In the genomic region with DNA sequence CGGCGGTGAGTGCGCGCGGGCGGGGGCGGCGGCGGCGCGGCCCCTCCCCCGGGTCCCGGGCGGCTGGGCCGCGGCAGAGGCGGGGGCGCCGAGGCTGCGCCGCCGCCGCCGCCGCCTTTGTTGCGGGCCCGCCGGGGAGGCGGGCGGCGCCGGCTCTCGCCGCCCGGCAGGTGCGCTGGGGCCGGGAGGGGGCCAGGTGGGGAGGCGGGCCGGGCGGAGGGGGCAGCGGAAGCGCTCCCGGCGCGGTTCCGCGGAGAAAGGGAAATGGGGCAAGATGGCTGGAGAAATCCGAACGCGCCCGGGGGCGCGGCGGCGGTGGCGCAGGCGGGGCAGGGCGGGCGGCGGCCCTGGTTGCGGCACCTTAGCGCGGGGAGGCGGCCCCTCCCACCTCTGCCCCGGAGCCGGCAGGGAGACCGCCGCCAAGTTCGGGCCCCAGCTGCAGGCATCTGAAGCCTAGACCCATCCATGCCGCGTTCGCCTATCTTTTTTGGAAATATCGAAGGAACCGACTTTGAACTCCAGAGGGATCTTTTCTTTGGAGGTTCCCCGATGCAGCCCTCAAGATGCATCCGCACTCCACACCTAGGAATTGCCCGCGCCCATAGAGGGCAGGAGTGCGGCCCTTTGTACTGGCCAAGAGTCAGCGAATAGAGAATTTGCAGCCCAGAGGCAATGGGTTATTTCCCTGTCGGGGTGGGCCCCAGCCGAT, we compare ENCODE assay signal across 7 cellular contexts. TPM values are rescaled to one million over a fixed set of nuclear protein-coding genes. Genes with fewer than 3 reads are reported as not detected.
DNase-seq lines count a peak whose midpoint lies in the region; FAIRE-seq and TF ChIP-seq lines count a peak whose summit lies in the region.

No MANE protein-coding gene starts in this region.

- no peak for TF ChIP-seq POLR2A in GM12892 (IDR thresholded peaks at IDR 0.05; ENCODE audit: low read depth, low read length)

- POLR2A ChIA-PET in HEK293T (lab: Yijun Ruan, JAX) = interaction anchor here (1.0 to 1.6 kb wide), 16 partner anchors 9 to 381 kb away, joined by 3 to 11 read pairs (median 4); partner anchors contain the start of genes POU2F1 and TADA1

- H3K4me3 ChIP-seq in bronchial epithelial cell (ENCODE audit: low read depth, low read length) = peak overlapping the region; percentile 56

- CTCF ChIA-PET in HEK293T (lab: Yijun Ruan, JAX) = no interaction called here

- peak overlapping the region; percentile 88 for H3K27ac ChIP-seq in VCaP

- TF ChIP-seq CTCF in VCaP (conservative IDR thresholded peaks at IDR 0.05) (peak; percentile 53), bronchial epithelial cell (IDR thresholded peaks at IDR 0.05; ENCODE audit: insufficient read depth, low read length, severe bottlenecking) (peak; percentile 20)

- H3K27me3 ChIP-seq in bronchial epithelial cell (ENCODE audit: control insufficient read depth, insufficient read depth, low read length) = no peaks in the 10 kb centered on the region

- no peak for FAIRE-seq in GM12892 (lab: Jason Lieb, UNC)
- FAIRE-seq in bronchial epithelial cell (lab: Jason Lieb, UNC) = no peak

- peaks cover 23% of the 10 kb centered on the region for H3K36me3 ChIP-seq in bronchial epithelial cell (ENCODE audit: control insufficient read depth, insufficient read depth, low read length)

- DNase-seq in GM12892 (ENCODE audit: insufficient read length) (peak; percentile 39), HEK293T (ENCODE audit: extremely low spot score) (peak; percentile 69), MV-4-11 (lab: John Stamatoyannopoulos, UW) (peak; percentile 12), bronchial epithelial cell (ENCODE audit: low read depth) (peak; percentile 26), kidney glomerular epithelial cell (lab: John Stamatoyannopoulos, UW) (peak; percentile 25)
- peak; percentile 19 to 27 for DNase-seq in stimulated activated CD4-positive, alpha-beta T cell treated with anti-CD3 and anti-CD28 coated beads, Interleukin-1b, Interleukin-23, amount 100 ng/mL, for 1 hour (ENCODE audit: low read depth in 2 of 2)

TF ChIP-seq in HEK293T, 16 proteins besides CTCF, POLR2A, EP300 and RAD21:
- TF ChIP-seq, protein P1, sequence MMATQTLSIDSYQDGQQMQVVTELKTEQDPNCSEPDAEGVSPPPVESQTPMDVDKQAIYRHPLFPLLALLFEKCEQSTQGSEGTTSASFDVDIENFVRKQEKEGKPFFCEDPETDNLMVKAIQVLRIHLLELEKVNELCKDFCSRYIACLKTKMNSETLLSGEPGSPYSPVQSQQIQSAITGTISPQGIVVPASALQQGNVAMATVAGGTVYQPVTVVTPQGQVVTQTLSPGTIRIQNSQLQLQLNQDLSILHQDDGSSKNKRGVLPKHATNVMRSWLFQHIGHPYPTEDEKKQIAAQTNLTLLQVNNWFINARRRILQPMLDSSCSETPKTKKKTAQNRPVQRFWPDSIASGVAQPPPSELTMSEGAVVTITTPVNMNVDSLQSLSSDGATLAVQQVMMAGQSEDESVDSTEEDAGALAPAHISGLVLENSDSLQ (IDR thresholded peaks at IDR 0.05) = no peak
- TF ChIP-seq ELF4 (IDR thresholded peaks at IDR 0.05) = no peak
- no peak for TF ChIP-seq SUZ12 (IDR thresholded peaks at IDR 0.05)
- no peak for TF ChIP-seq SP1 (IDR thresholded peaks at IDR 0.05)
- TF ChIP-seq L3MBTL2 (conservative IDR thresholded peaks at IDR 0.05) = peak; percentile 49; the same call in 1 of the 2 replicates
- peak; percentile 73; the same call in 1 of the 2 replicates for TF ChIP-seq LEF1 (IDR thresholded peaks at IDR 0.05; ENCODE audit: borderline replicate concordance)
TF ChIP-seq in HEK293T: peak in this region for 2.

RNA-seq across cellular contexts. Expression of gene POGK, which starts 0.5 kb away (rescaled TPM):
- 14.6 TPM for polyA plus RNA-seq in GM12892 (2012; ENCODE audit: missing spikeins)
- total RNA-seq in bronchial epithelial cell = 22.0 and 32.4 TPM in 2 replicates

RNA-seq across cellular contexts. Expression of gene TADA1, which starts 36.3 kb away (rescaled TPM):
- polyA plus RNA-seq in GM12892 (2012; ENCODE audit: missing spikeins) = 19.2 TPM
- 11.6 and 14.7 TPM in 2 replicates for total RNA-seq in bronchial epithelial cell

Comparison
In these comparisons a context has a peak if more than half of its experiments do, and no peak if none do; other contexts are left out.
1. Peak in every context shown above with its lines: DNase-seq, H3K4me3 ChIP-seq and H3K27ac ChIP-seq.
2. DNase-seq: peak in every context shown above with its lines; median percentile 69 in HEK293T; 39 in GM12892; 26 in bronchial epithelial cell; 25 in kidney glomerular epithelial cell; 23 in stimulated activated CD4-positive, alpha-beta T cell treated with anti-CD3 and anti-CD28 coated beads, Interleukin-1b, Interleukin-23, amount 100 ng/mL, for 1 hour; 12 in MV-4-11.